ENCODE assay signal across 5 cellular contexts in the genomic region with DNA sequence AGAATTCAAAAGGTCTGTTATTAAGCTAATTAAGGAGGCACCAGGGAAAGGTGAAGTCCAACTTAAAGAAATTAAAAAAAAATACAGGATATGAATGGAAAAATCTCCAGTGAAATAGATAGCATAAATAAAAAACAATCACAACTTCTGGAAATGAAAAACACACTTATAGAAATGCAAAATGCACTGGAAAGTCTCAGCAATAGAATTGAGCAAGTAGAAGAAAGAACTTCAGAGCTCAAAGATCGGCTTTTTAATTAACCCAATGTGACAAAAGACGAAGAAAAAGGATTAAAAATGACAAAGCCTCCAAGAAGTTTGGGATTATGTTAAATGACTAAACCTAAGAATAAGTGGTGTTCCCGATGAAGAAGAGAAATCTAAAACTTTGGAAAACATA.
DNase-seq lines count a peak whose midpoint lies in the region; ATAC-seq, FAIRE-seq and TF ChIP-seq lines count a peak whose summit lies in the region.
"Not testable (repeated sequence)": the region's sequence is repeated elsewhere in the genome, so short reads cannot be mapped to it uniquely, and the experiment has no call there.

No MANE protein-coding gene starts in this region.

- TF ChIP-seq EP300 in A549 (IDR thresholded peaks at IDR 0.05); K562 (IDR thresholded peaks at IDR 0.05; ENCODE audit: low read length); HepG2 (IDR thresholded peaks at IDR 0.05; ENCODE audit: low read depth in 2 of 2, low read length in 2 of 2); HepG2 (CRISPR knock-in tag; IDR thresholded peaks at IDR 0.05; ENCODE audit: borderline replicate concordance): not testable (repeated sequence)

- BruUV-seq in K562 (replicated peaks; lab: Mats Ljungman, UMichigan); HepG2 (replicated peaks; lab: Mats Ljungman, UMichigan): not testable (repeated sequence)

- not testable (repeated sequence) for ATAC-seq in A549, K562, HepG2

- DNase-seq in A549 (ENCODE audit: low read depth in 1 of 2, low spot score in 1 of 2); K562 (ENCODE audit: extremely low read depth in 1 of 4, low spot score in 3 of 4); HepG2 (ENCODE audit: low spot score): not testable (repeated sequence)

- H3K27ac ChIP-seq in A549; HEK293 (ENCODE audit: extremely low read depth, low read depth, low read length); K562 (ENCODE audit: extremely low read depth, low read depth, low read length); HepG2 (ENCODE audit: extremely low read length, insufficient read depth, low read length): not testable (repeated sequence)
- peak overlapping the region; percentile 30; the same call in 1 of the 2 replicates for H3K27ac ChIP-seq in KMS-11

- H3K9me3 ChIP-seq in A549 (peaks cover 17% of the 10 kb centered on the region; the same call in 2 of the 3 replicates), HepG2 (ENCODE audit: low read length) (peaks cover 19% of the 10 kb centered on the region)
- H3K9me3 ChIP-seq in HEK293 (ENCODE audit: control insufficient read depth, insufficient read depth, low read depth, low read length); K562 (replicated peaks; ENCODE audit: control insufficient read depth, insufficient read depth, low read depth, low read length): not testable (repeated sequence)

- CTCF ChIA-PET in A549 (lab: Yijun Ruan, JAX) (interaction anchor here (0.6 to 4.5 kb wide), 7 partner anchors 12 to 806 kb away, joined by 3 to 41 read pairs (median 5); no protein-coding TSS in a partner anchor), HEK293 (lab: Yijun Ruan, JAX) (interaction anchor here (0.6 to 2.3 kb wide), 11 partner anchors 13 to 838 kb away, joined by 3 to 17 read pairs (median 3); no protein-coding TSS in a partner anchor), HepG2 (lab: Yijun Ruan, JAX; ENCODE audit: low intra/inter-chr PET ratio, low total read pairs) (interaction anchor here (2.1 kb wide), 1 partner anchor 237 kb away, joined by 14 read pairs; no protein-coding TSS in a partner anchor)
- CTCF ChIA-PET in K562 (lab: Yijun Ruan, JAX; ENCODE audit: low intra/inter-chr PET ratio), result not testable (repeated sequence)

- not testable (repeated sequence) for H3K4me2 ChIP-seq in A549; K562 (ENCODE audit: insufficient read depth, low read length); HepG2 (ENCODE audit: low read depth, low read length)
- H3K4me2 ChIP-seq in KMS-11, result peak overlapping the region; percentile 50; the same call in 1 of the 2 replicates

- H3K79me2 ChIP-seq in KMS-11 (ENCODE audit: insufficient read depth, low read depth); K562 (ENCODE audit: control insufficient read depth, insufficient read depth, low read length); HepG2 (ENCODE audit: insufficient read depth, low read length): not testable (repeated sequence)

- TF ChIP-seq POLR2A in A549 (IDR thresholded peaks at IDR 0.05; ENCODE audit: low read length); K562 (conservative IDR thresholded peaks at IDR 0.05); HepG2 (IDR thresholded peaks at IDR 0.05; ENCODE audit: insufficient read depth in 1 of 2, low read depth in 2 of 2, low read length in 2 of 2): not testable (repeated sequence)

- in situ Hi-C loops in K562 (cut with MboI); HepG2 (cut with HindIII; ENCODE audit: extremely low pct_ligation_motif_present, low pct_unique_long_range_greater_than_20kb): not testable (repeated sequence)

- H3K9ac ChIP-seq in KMS-11; K562 (ENCODE audit: insufficient read depth in 1 of 2, low read depth in 2 of 2, low read length in 2 of 2); HepG2 (ENCODE audit: insufficient read depth, low read depth, low read length): not testable (repeated sequence)

- not testable (repeated sequence) for H4K20me1 ChIP-seq in KMS-11 (ENCODE audit: insufficient read depth); K562 (replicated peaks; ENCODE audit: control insufficient read depth, insufficient read depth, low read length); HepG2 (ENCODE audit: insufficient read depth, low read length)

- POLR2A ChIA-PET in A549 (lab: Yijun Ruan, JAX); HEK293 (lab: Yijun Ruan, JAX); K562 (lab: Yijun Ruan, JAX): not testable (repeated sequence)
- POLR2A ChIA-PET in HepG2 (lab: Yijun Ruan, JAX), result interaction anchor here (1.5 to 2.0 kb wide), 2 partner anchors 12 to 479 kb away, joined by 4 to 11 read pairs; no protein-coding TSS in a partner anchor

- peak; percentile 56 for FAIRE-seq in A549 (lab: Jason Lieb, UNC)
- FAIRE-seq in K562 (lab: Jason Lieb, UNC); HepG2 (lab: Jason Lieb, UNC): not testable (repeated sequence)

- not testable (repeated sequence) for H3K27me3 ChIP-seq in KMS-11 (ENCODE audit: insufficient read depth, low read depth); K562 (ENCODE audit: control insufficient read depth in 2 of 2, insufficient read depth in 2 of 2, low read length in 2 of 2); HepG2 (ENCODE audit: control insufficient read depth in 1 of 2, insufficient read depth in 2 of 2, low read length in 2 of 2)

- not testable (repeated sequence) for TF ChIP-seq CTCF in A549 (IDR thresholded peaks at IDR 0.05); HEK293 (tag by site-specific recombination; IDR thresholded peaks at IDR 0.05); KMS-11 (conservative IDR thresholded peaks at IDR 0.05; ENCODE audit: low read depth, low read length); K562 (IDR thresholded peaks at IDR 0.05 in 2 of 3, conservative IDR thresholded peaks at IDR 0.05 in 1 of 3; ENCODE audit: insufficient read depth in 2 of 3, low read depth in 1 of 3, low read length in 3 of 3); HepG2 (CRISPR knock-in tag; IDR thresholded peaks at IDR 0.05)

- not testable (repeated sequence) for TF ChIP-seq RAD21 in A549 (conservative IDR thresholded peaks at IDR 0.05 in 1 of 2, IDR thresholded peaks at IDR 0.05 in 1 of 2); K562 (CRISPR knock-in tag; conservative IDR thresholded peaks at IDR 0.05 in 1 of 2, IDR thresholded peaks at IDR 0.05 in 1 of 2); HepG2 (CRISPR knock-in tag; IDR thresholded peaks at IDR 0.05)

- H3K9me1 ChIP-seq in K562 (ENCODE audit: control insufficient read depth, insufficient read depth, low read length), result not testable (repeated sequence)

- peaks cover 11% of the 10 kb centered on the region; the same call in 1 of the 3 replicates for H3K4me1 ChIP-seq in A549
- H3K4me1 ChIP-seq in HEK293 (ENCODE audit: control insufficient read depth, insufficient read depth, low read length); K562 (replicated peaks in 1 of 2; ENCODE audit: control insufficient read depth in 2 of 2, insufficient read depth in 2 of 2, low read length in 2 of 2): not testable (repeated sequence)
- H3K4me1 ChIP-seq in KMS-11 (ENCODE audit: low read depth, poor library complexity, severe bottlenecking), result peaks cover 23% of the 10 kb centered on the region
- H3K4me1 ChIP-seq in HepG2 (ENCODE audit: insufficient read depth, low read length), result peaks cover 16% of the 10 kb centered on the region

- WGBS in A549 (ENCODE audit: missing lambda C conversion rate), result 90% methylated on average over 3 of the region's 3 CpGs
- 9% methylated on average over 3 of the region's 3 CpGs for WGBS in K562 (ENCODE audit: insufficient coverage, low coverage, missing lambda C conversion rate)
- 10% methylated on average over 3 of the region's 3 CpGs for WGBS in HepG2 (ENCODE audit: low lambda C conversion rate)

- not testable (repeated sequence) for H3K4me3 ChIP-seq in A549; HEK293 (ENCODE audit: low read depth, low read length); KMS-11 (IDR thresholded peaks at IDR 0.05; ENCODE audit: insufficient read depth, low read depth, low read length); K562; HepG2 (replicated peaks in 1 of 3; ENCODE audit: insufficient read depth in 1 of 3, low read depth in 2 of 3, low read length in 3 of 3)

- not testable (repeated sequence) for H3K36me3 ChIP-seq in HEK293 (ENCODE audit: control insufficient read depth in 2 of 2, insufficient read depth in 1 of 2, low read length in 2 of 2); KMS-11 (ENCODE audit: insufficient read depth); K562 (ENCODE audit: control insufficient read depth, insufficient read depth, low read length); HepG2 (replicated peaks in 1 of 2; ENCODE audit: control insufficient read depth in 1 of 2, insufficient read depth in 2 of 2, low read length in 2 of 2)

- H2AFZ ChIP-seq in KMS-11 (ENCODE audit: low read depth); K562 (ENCODE audit: low read depth, low read length); HepG2 (ENCODE audit: low read length): not testable (repeated sequence)

- intact Hi-C loops in K562 (cut with micrococcal nuclease); HepG2 (cut with micrococcal nuclease; ENCODE audit: unreplicated experiment): not testable (repeated sequence)

TF ChIP-seq in HEK293, 187 proteins besides CTCF, POLR2A, EP300 and RAD21:
- peak; percentile 56 for TF ChIP-seq SETDB1 (IDR thresholded peaks at IDR 0.05; ENCODE audit: insufficient read length, low read length)
TF ChIP-seq in HEK293: peak in this region for 1; not testable (repeated sequence) for 186.

TF ChIP-seq in HepG2, 621 proteins besides CTCF, POLR2A, EP300 and RAD21:
- TF ChIP-seq ZNF160 (CRISPR knock-in tag; IDR thresholded peaks at IDR 0.05), result peak; percentile 100
